8 cellular contexts compared by ENCODE assay signal in the genomic region with DNA sequence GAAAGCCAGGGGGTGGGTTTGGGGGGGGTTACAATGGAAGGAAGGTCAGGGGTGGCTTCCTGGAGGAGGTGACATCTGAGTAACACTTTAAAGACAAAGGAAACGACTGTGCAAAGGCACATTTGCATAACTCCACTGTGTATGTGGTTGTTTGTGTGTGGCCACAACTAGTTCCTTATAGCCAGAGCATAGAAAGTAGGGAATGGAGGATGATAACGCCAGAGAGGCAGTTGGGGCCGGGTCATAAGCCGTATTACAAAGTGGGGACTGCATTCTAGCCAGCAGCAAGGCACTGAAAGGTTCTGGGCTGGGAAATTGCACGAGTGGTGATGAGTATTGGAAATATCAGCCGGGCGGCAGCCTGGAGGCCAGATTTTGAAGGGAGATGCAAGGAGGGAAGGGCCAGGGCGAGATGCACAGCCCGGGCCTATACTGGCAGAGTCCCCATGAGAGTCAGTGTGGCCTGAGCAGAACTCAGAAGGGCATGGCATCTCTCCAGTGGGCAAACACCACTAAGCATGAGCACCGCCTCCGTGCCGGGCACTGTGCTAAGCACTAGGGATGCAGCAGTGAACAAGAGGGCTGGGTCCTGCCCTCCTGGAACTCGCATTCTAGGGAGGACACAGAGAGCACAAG. TPM values are rescaled to one million over a fixed set of nuclear protein-coding genes. Genes with fewer than 3 reads are reported as not detected.
DNase-seq lines count a peak whose midpoint lies in the region; ATAC-seq and TF ChIP-seq lines count a peak whose summit lies in the region.

No MANE protein-coding gene starts in this region.

- H3K27me3 Mint-ChIP-seq in T-helper 17 cell: no peaks in the 10 kb centered on the region

- H3K9ac ChIP-seq in BLaER1 treated with 17β-estradiol and CSF1 and Interleukin-3, amounts not matched to agents 10 nM and 100 nM: peak overlapping the region; percentile 65 to 98 (median 95)

- peaks cover 0 to 23% (median 0%) of the 10 kb centered on the region in 11 experiments; a peak in 7 of 22 replicates for H3K36me3 ChIP-seq in BLaER1 treated with 17β-estradiol and CSF1 and Interleukin-3, amounts not matched to agents 10 nM and 100 nM
- H3K36me3 ChIP-seq in HEK293 (ENCODE audit: control insufficient read depth in 2 of 2, insufficient read depth in 1 of 2, low read length in 2 of 2): peaks cover 0 to 23% of the 10 kb centered on the region in 2 experiments; a peak in 2 of 3 replicates
- H3K36me3 ChIP-seq in right lobe of liver: no peaks in the 10 kb centered on the region
- H3K36me3 ChIP-seq in vagina: no peaks in the 10 kb centered on the region

- DNase-seq in T-helper 17 cell (no peak), right lobe of liver (no peak), vagina (ENCODE audit: extremely low spot score in 2 of 2) (no peak), NCI-H2227 treated with DMSO at 0.1 percent for 48 hours (lab: John Stamatoyannopoulos, UW) (no peak), glomerular visceral epithelial cell (ENCODE audit: extremely low spot score) (no peak), iPS-NIHi7 (ENCODE audit: extremely low spot score) (no peak)

- intact Hi-C loops in right lobe of liver (cut with DNase I): no loop called here
- intact Hi-C loops in vagina (cut with DNase I): no loop called here

- H3K4me3 Mint-ChIP-seq in T-helper 17 cell: peak overlapping the region; percentile 80

- H3K27ac Mint-ChIP-seq in T-helper 17 cell: peak overlapping the region; percentile 98

- TF ChIP-seq CTCF in HEK293 (tag by site-specific recombination; IDR thresholded peaks at IDR 0.05) (no peak), right lobe of liver (IDR thresholded peaks at IDR 0.05) (no peak), vagina (IDR thresholded peaks at IDR 0.05) (no peak)

- 8% methylated on average over 7 of the region's 13 CpGs for WGBS in right lobe of liver (ENCODE audit: insufficient coverage, low coverage, low lambda C conversion rate, missing lambda C conversion rate)

- peak overlapping the region; percentile 70 to 100 (median 99) for H3K27ac ChIP-seq in BLaER1 treated with 17β-estradiol and CSF1 and Interleukin-3, amounts not matched to agents 10 nM and 100 nM
- H3K27ac ChIP-seq in HEK293 (ENCODE audit: extremely low read depth, low read depth, low read length) (peak overlapping the region; percentile 32; the same call in 1 of the 2 replicates), right lobe of liver (peak overlapping the region; percentile 82 to 99 (median 83)), vagina (peak overlapping the region; percentile 94)

- peak overlapping the region; percentile 68 to 98 (median 94) for H3K4me2 ChIP-seq in BLaER1 treated with 17β-estradiol and CSF1 and Interleukin-3, amounts not matched to agents 10 nM and 100 nM

- TF ChIP-seq POLR2A in right lobe of liver (IDR thresholded peaks at IDR 0.05) (no peak), vagina (IDR thresholded peaks at IDR 0.05) (no peak)

- no peaks in the 10 kb centered on the region for H4K20me1 ChIP-seq in BLaER1 treated with 17β-estradiol and CSF1 and Interleukin-3, amounts not matched to agents 10 nM and 100 nM

- no peaks in the 10 kb centered on the region for H3K36me3 Mint-ChIP-seq in T-helper 17 cell (ENCODE audit: low read depth)

- no peaks in the 10 kb centered on the region for H3K9me3 ChIP-seq in BLaER1 treated with 17β-estradiol and CSF1 and Interleukin-3, amounts not matched to agents 10 nM and 100 nM (replicated peaks in 1 of 11)
- H3K9me3 ChIP-seq in HEK293 (ENCODE audit: control insufficient read depth, insufficient read depth, low read depth, low read length) (no peaks in the 10 kb centered on the region), T-helper 17 cell (ENCODE audit: control insufficient read depth, low read length, poor library complexity, severe bottlenecking) (no peaks in the 10 kb centered on the region), right lobe of liver (no peaks in the 10 kb centered on the region), vagina (no peaks in the 10 kb centered on the region)

- H3K4me1 Mint-ChIP-seq in T-helper 17 cell: peaks cover 54% of the 10 kb centered on the region

- ATAC-seq in T-helper 17 cell (no peak), right lobe of liver (peak in 1 of 4 donors; percentile 84)

- CTCF ChIA-PET in HEK293 (lab: Yijun Ruan, JAX): interaction anchor here (1.0 to 1.1 kb wide), 2 partner anchors 11 to 41 kb away, joined by 3 to 6 read pairs; no protein-coding TSS in a partner anchor

- peak overlapping the region in 7 of 10 experiments; percentile 27 to 49 (median 35); a peak in 8 of 20 replicates for H3K4me3 ChIP-seq in BLaER1 treated with 17β-estradiol and CSF1 and Interleukin-3, amounts not matched to agents 10 nM and 100 nM
- H3K4me3 ChIP-seq in HEK293 (ENCODE audit: low read depth, low read length): no peak overlapping the region
- H3K4me3 ChIP-seq in right lobe of liver: no peak overlapping the region
- no peak overlapping the region for H3K4me3 ChIP-seq in vagina

- peaks cover 78 to 97% (median 91%) of the 10 kb centered on the region in 10 experiments for H3K4me1 ChIP-seq in BLaER1 treated with 17β-estradiol and CSF1 and Interleukin-3, amounts not matched to agents 10 nM and 100 nM
- H3K4me1 ChIP-seq in HEK293 (ENCODE audit: control insufficient read depth, insufficient read depth, low read length) (peaks cover 7% of the 10 kb centered on the region; the same call in 1 of the 2 replicates), right lobe of liver (peaks cover 2 to 74% (median 45%) of the 10 kb centered on the region in 4 donors), vagina (peaks cover 59% of the 10 kb centered on the region)

- POLR2A ChIA-PET in HEK293 (lab: Yijun Ruan, JAX): no interaction called here

- H3K27me3 ChIP-seq in BLaER1 treated with 17β-estradiol and CSF1 and Interleukin-3, amounts not matched to agents 10 nM and 100 nM: no peaks in the 10 kb centered on the region
- H3K27me3 ChIP-seq in right lobe of liver (no peaks in the 10 kb centered on the region), vagina (no peaks in the 10 kb centered on the region)

TF ChIP-seq in HEK293, 187 proteins besides CTCF, POLR2A, EP300 and RAD21:
- TF ChIP-seq ZNF112 (tag by site-specific recombination; IDR thresholded peaks at IDR 0.05) (no peak), ZNF600 (tag by site-specific recombination; IDR thresholded peaks at IDR 0.05) (peak; percentile 94; the same call in 1 of the 2 replicates), ZNF335 (tag by site-specific recombination; conservative IDR thresholded peaks at IDR 0.05) (0 out of 2 replicates have a peak, but pooled peaks have one; percentile 45), KLF9 (tag by site-specific recombination; IDR thresholded peaks at IDR 0.05; ENCODE audit: low read depth) (no peak)

RNA-seq across cellular contexts. Expression of a gene that starts 33.6 kb away (rescaled TPM):
- total RNA-seq in T-helper 17 cell: 1 to 10 TPM; 7.1 to 9.4 TPM
- 10 to 100 TPM; 25.8 to 41.7 (median 33.6) TPM for total RNA-seq in right lobe of liver
- 43.2 TPM for total RNA-seq in vagina

RNA-seq across cellular contexts. Expression of a gene that starts 36.1 kb away (rescaled TPM):
- total RNA-seq in T-helper 17 cell (10 to 100 TPM; 41.6 to 42.5 TPM), right lobe of liver (10 to 100 TPM in 4 of 6 experiments, 1 to 10 TPM in 2; 8.4 to 30.5 (median 14.0) TPM), vagina (52.3 TPM)

RNA-seq across cellular contexts. Expression of a gene that starts 49.9 kb away (rescaled TPM):
- total RNA-seq in T-helper 17 cell (1 to 10 TPM; 3.3 to 3.6 TPM), right lobe of liver (1 to 10 TPM in 2 of 6 experiments, under 1 TPM in 3, not detected in 1; 0.69 to 1.6 (median 0.90) TPM), vagina (not detected)

Comparison
In these comparisons a context has a peak if more than half of its experiments do, and no peak if none do; other contexts are left out.
1. H3K27ac ChIP-seq: peak in every context shown above with its lines; median percentile 99 in BLaER1 treated with 17β-estradiol and CSF1 and Interleukin-3, amounts not matched to agents 10 nM and 100 nM; 94 in vagina; 83 in right lobe of liver; 32 in HEK293.
2. H3K4me3 ChIP-seq: peak in BLaER1 treated with 17β-estradiol and CSF1 and Interleukin-3, amounts not matched to agents 10 nM and 100 nM (7 of 10); none in HEK293 (single experiment), right lobe of liver (0 of 3) and vagina (0 of 2).